Comparison of ENCODE assay signal across 9 cellular contexts in the genomic region with DNA sequence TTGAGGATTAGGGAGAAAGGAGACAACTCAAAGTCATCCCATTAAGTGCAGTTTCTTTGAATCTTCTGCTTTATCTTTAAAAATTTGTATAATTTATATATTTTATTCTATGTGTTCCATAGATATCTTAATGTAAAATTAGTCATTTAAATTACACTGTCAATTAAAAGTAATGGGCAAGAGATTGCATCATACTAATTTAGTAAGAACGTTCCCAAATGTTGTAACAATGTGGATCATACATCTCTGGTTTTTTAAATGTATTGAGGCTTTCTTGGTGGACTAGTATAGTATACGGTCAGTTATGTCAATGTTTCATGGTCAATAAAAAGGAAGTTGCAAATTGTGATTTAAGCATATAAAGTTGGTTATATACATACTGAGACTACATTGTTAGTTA. TPM values are rescaled to one million over a fixed set of nuclear protein-coding genes. Genes with fewer than 3 reads are reported as not detected.
"Had no signal": no experiment of that assay in that cellular context is flagged by ENCODE, and none has a peak within 500 bp of the region (broad histone marks: within the 10 kb centered on the region; RNA-seq: fewer than 3 reads in every experiment).

No MANE protein-coding gene starts in this region.

- H3K27ac ChIP-seq: GM23248, HL-60 had no signal

- H3K36me3 ChIP-seq: HAP-1 had no signal

- H2AFZ ChIP-seq: GM23248 had no signal

- H3K4me3 ChIP-seq: GM23248, HAP-1 had no signal

- DNase-seq: GM23248, GOT3, H7, HFFc6 had no signal

- H3K9me3 ChIP-seq: HAP-1 had no signal

- ATAC-seq: HCT116 had no signal

- H3K9ac ChIP-seq: GM23248 had no signal

RNA-seq across cellular contexts. Expression of gene TSLP, which starts 6.2 kb away (rescaled TPM):
- total RNA-seq: GM23248, HFFc6, HT1080 had no signal
- polyA plus RNA-seq: GM23248, IgD-negative memory B cell had no signal
